ENCODE assay signal across 23 cellular contexts in genomic region chr6:158516098-158516497, GRCh38. TPM values are rescaled to one million over a fixed set of nuclear protein-coding genes. Genes with fewer than 3 reads are reported as not detected.
DNase-seq lines count a peak whose midpoint lies in the region; ATAC-seq and TF ChIP-seq lines count a peak whose summit lies in the region.
"Had no signal": no experiment of that assay in that cellular context is flagged by ENCODE, and none has a peak within 500 bp of the region (broad histone marks: within the 10 kb centered on the region; RNA-seq: fewer than 3 reads in every experiment).

No MANE protein-coding gene starts in this region.

- intact Hi-C loops in sciatic nerve (cut with DNase I): no loop called here

- ATAC-seq in left lobe of liver: peak; percentile 35
- ATAC-seq in GM19035 (IDR thresholded peaks at IDR 0.05; ENCODE audit: unreplicated experiment): no peak
- ATAC-seq in sciatic nerve: no peak
- ATAC-seq: gastroesophageal sphincter, T-cell had no signal

- peak; percentile 85 for DNase-seq in ELF-1 (ENCODE audit: low read depth, low spot score)
- DNase-seq in choroid plexus epithelial cell (ENCODE audit: low read depth): no peak
- DNase-seq in left lobe of liver (ENCODE audit: low spot score): no peak
- peak; percentile 77 for DNase-seq in retina
- DNase-seq in sciatic nerve (ENCODE audit: low spot score): no peak
- no peak for DNase-seq in Ammon's horn (ENCODE audit: low spot score)
- DNase-seq: activated CD4-positive, alpha-beta T cell treated with anti-CD3 and anti-CD28 coated beads, Interleukin-2, amount 50 U/mL, for 4 hours; activated naive CD4-positive, alpha-beta T cell treated with anti-CD3 and anti-CD28 coated beads, Interleukin-2, amount 10 ng/mL, durations not matched to agents 7 days and 5 days; anterior cingulate cortex; Caco-2; cortex of kidney; DMS79 treated with DMSO at 0.1 percent for 48 hours; immature natural killer cell; KG1; MM.1S; NCI-H1417 treated with DMSO at 0.1 percent for 48 hours; NCI-H2081; NCI-H226; T-cell; trophoblast cell had no signal

- TF ChIP-seq CTCF in choroid plexus epithelial cell (conservative IDR thresholded peaks at IDR 0.05; ENCODE audit: low read depth, low read length): no peak

- H3K4me3 ChIP-seq in choroid plexus epithelial cell (ENCODE audit: low read depth, low read length): peak overlapping the region; percentile 28
- H3K4me3 ChIP-seq: gastroesophageal sphincter, hepatocyte had no signal

RNA-seq across cellular contexts. Expression of gene TMEM181, which starts 43.8 kb away (rescaled TPM):
- 12.0 TPM for total RNA-seq in left lobe of liver
- total RNA-seq in sciatic nerve: 18.4 TPM

Comparison
In these comparisons a context has a peak if more than half of its experiments do, and no peak if none do; other contexts are left out.
1. DNase-seq: peak in ELF-1 (single experiment) and retina (single experiment); none in choroid plexus epithelial cell (single experiment), left lobe of liver (single experiment), sciatic nerve (single experiment) and Ammon's horn (single experiment).